Comparison of ENCODE assay signal across 8 cellular contexts in genomic region chr13:74132768-74133656, GRCh38. TPM values are rescaled to one million over a fixed set of nuclear protein-coding genes. Genes with fewer than 3 reads are reported as not detected.
DNase-seq lines count a peak whose midpoint lies in the region; ATAC-seq and TF ChIP-seq lines count a peak whose summit lies in the region.

No MANE protein-coding gene starts in this region.

- H3K36me3 ChIP-seq in GM06990 (ENCODE audit: control insufficient read depth, insufficient read depth, low read length) (no peaks in the 10 kb centered on the region), PC-3 (ENCODE audit: low read depth, low read length) (no peaks in the 10 kb centered on the region), parathyroid adenoma (ENCODE audit: control insufficient read depth, insufficient read depth, low read length) (no peaks in the 10 kb centered on the region)

- H3K27ac ChIP-seq in PC-3 (ENCODE audit: low read length) (peak overlapping the region; percentile 34; the same call in 1 of the 2 replicates), parathyroid adenoma (peak overlapping the region; percentile 47)

- intact Hi-C loops in PC-3 (cut with micrococcal nuclease): loop anchor here (1.0 to 10.0 kb wide), 3 partner anchors 298 to 1124 kb away; no protein-coding TSS in a partner anchor

- no peaks in the 10 kb centered on the region for H3F3A ChIP-seq in PC-3 (ENCODE audit: low read length, unreplicated experiment)

- H3K79me2 ChIP-seq in PC-3 (ENCODE audit: low read length) (peaks cover 59% of the 10 kb centered on the region), parathyroid adenoma (no peaks in the 10 kb centered on the region)

- H3K9me2 ChIP-seq in PC-3 (replicated peaks; ENCODE audit: low read length): no peaks in the 10 kb centered on the region

- peak overlapping the region; percentile 77 for H2AFZ ChIP-seq in PC-3 (ENCODE audit: low read length)
- H2AFZ ChIP-seq in parathyroid adenoma: peak overlapping the region; percentile 78

- TF ChIP-seq CTCF in GM06990 (IDR thresholded peaks at IDR 0.05; ENCODE audit: insufficient read depth, low read length, poor library complexity, severe bottlenecking) (no peak), PC-3 (conservative IDR thresholded peaks at IDR 0.05; ENCODE audit: low read depth, low read length) (no peak), parathyroid adenoma (IDR thresholded peaks at IDR 0.05) (no peak)

- H4K20me1 ChIP-seq in PC-3 (ENCODE audit: low read length): no peaks in the 10 kb centered on the region; the same call in 1 of the 2 replicates

- peak overlapping the region; percentile 84 for H3K4me3 ChIP-seq in GM06990 (replicated peaks; ENCODE audit: low read depth, low read length)
- peak overlapping the region; percentile 96 for H3K4me3 ChIP-seq in PC-3 (ENCODE audit: low read length)
- H3K4me3 ChIP-seq in parathyroid adenoma (ENCODE audit: low read depth, low read length): peak overlapping the region; percentile 60

- POLR2A ChIA-PET in PC-3 (lab: Charles Lee; ENCODE audit: unreplicated experiment): interaction anchor here (0.6 kb wide), 1 partner anchor 1000 kb away, joined by 4 read pairs; no protein-coding TSS in a partner anchor

- H3K4me2 ChIP-seq in PC-3 (ENCODE audit: low read length) (peak overlapping the region; percentile 81), parathyroid adenoma (ENCODE audit: low read length) (peak overlapping the region; percentile 83)

- CTCF ChIA-PET in PC-3 (lab: Charles Lee): no interaction called here

- BruUV-seq in PC-3 (replicated peaks; lab: Mats Ljungman, UMichigan): no TSS peak

- H3K27me3 ChIP-seq in GM06990 (replicated peaks; ENCODE audit: control insufficient read depth, insufficient read depth, low read length) (no peaks in the 10 kb centered on the region), PC-3 (ENCODE audit: low read length) (no peaks in the 10 kb centered on the region), parathyroid adenoma (ENCODE audit: control insufficient read depth, insufficient read depth, low read length) (no peaks in the 10 kb centered on the region)

- H3K4me1 ChIP-seq in PC-3 (ENCODE audit: insufficient read depth, low read length) (peaks cover 44% of the 10 kb centered on the region), parathyroid adenoma (no peaks in the 10 kb centered on the region)

- DNase-seq in GM06990 (ENCODE audit: extremely low read depth, insufficient read length): peak; percentile 42
- DNase-seq in PC-3: no peak
- peak in 3 of 4 experiments; percentile 14 to 34 (median 26) for DNase-seq in activated naive CD4-positive, alpha-beta T cell (lab: John Stamatoyannopoulos, UW)
- DNase-seq in glomerular visceral epithelial cell (ENCODE audit: extremely low spot score): peak; percentile 19

- no peak for ATAC-seq in PC-3
- ATAC-seq in HG03097 (IDR thresholded peaks at IDR 0.05; ENCODE audit: low FRiP score, unreplicated experiment): no peak
- no peak for ATAC-seq in HG02610 (IDR thresholded peaks at IDR 0.05; ENCODE audit: unreplicated experiment)
- no peak for ATAC-seq in GM18517 (IDR thresholded peaks at IDR 0.05; ENCODE audit: unreplicated experiment)

- H3K9ac ChIP-seq in PC-3 (ENCODE audit: low read length) (peak overlapping the region; percentile 71), parathyroid adenoma (no peak overlapping the region)

- H3K9me3 ChIP-seq in PC-3 (ENCODE audit: low read length) (no peaks in the 10 kb centered on the region), parathyroid adenoma (ENCODE audit: control insufficient read depth, low read length) (no peaks in the 10 kb centered on the region)

RNA-seq across cellular contexts. Expression of gene KLF12, which starts 1.2 kb away (rescaled TPM):
- 5.0 and 6.4 TPM in 2 replicates for total RNA-seq in PC-3 (2014; rRNA removed)
